24 cellular contexts compared by ENCODE assay signal in the genomic region with DNA sequence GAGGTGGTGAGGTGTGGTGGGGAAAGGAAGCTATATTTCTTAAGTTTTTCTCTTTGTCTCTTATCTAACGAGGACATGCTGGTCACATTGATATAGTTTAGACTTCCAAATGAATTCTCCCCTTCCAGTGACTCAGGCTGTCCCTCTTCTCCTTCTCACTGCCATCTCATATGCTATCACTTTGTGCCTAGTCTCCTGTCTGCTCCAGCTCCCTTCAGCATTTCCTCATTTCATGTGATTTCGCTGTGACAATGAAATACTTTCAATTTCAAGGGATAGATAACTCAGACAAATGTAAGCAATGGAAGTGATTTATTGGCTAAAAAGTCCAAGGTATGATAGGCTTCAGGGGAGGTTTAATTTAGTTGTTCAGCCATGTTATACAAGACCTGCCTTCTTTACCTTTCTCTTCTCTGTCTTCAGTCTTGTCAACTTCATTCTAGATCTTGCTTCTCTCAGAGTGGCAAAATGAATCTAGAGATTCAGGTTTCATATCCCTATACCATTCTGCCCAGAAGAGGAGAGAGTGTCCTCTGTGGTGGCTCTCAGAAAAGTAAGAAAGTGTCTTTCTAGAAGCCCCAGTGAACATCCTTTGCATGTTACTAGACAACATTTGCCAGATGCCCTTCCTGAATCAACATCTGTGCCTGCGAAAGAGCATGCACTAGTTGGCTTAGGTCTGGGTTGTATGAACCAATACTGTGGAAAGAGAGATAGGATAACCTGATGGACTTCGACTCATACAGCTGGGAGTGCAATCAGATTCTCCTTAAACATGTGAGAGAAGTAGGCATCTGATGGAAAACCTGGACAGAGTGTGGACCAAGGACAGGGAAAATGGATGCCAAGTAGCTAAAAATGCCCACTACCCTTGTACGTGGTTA. TPM values are rescaled to one million over a fixed set of nuclear protein-coding genes. Genes with fewer than 3 reads are reported as not detected.
A peak's percentile ranks its signal among the peaks of the same experiment; 100 is the strongest.
DNase-seq lines count a peak whose midpoint lies in the region; ATAC-seq and TF ChIP-seq lines count a peak whose summit lies in the region.
"Had no signal": no experiment of that assay in that cellular context is flagged by ENCODE, and none has a peak within 500 bp of the region (broad histone marks: within the 10 kb centered on the region; RNA-seq: fewer than 3 reads in every experiment).

No MANE protein-coding gene starts in this region.

- H3K79me2 ChIP-seq in OCI-LY7 (ENCODE audit: insufficient read depth, low read depth, low read length) (no peaks in the 10 kb centered on the region), osteoblast (ENCODE audit: insufficient read depth, low read length) (no peaks in the 10 kb centered on the region)

- H2AFZ ChIP-seq in OCI-LY7 (ENCODE audit: low read length) (no peak overlapping the region), osteoblast (ENCODE audit: low read length) (no peak overlapping the region)
- H2AFZ ChIP-seq: GM23338, neural progenitor cell had no signal

- BruUV-seq in OCI-LY7 (replicated peaks; lab: Mats Ljungman, UMichigan) = no TSS peak

- H3K9me2 ChIP-seq in OCI-LY7 (ENCODE audit: insufficient read depth, low read length) = no peaks in the 10 kb centered on the region

- H3K4me1 ChIP-seq in OCI-LY7 (ENCODE audit: insufficient read depth, low read length, poor library complexity, severe bottlenecking) (no peaks in the 10 kb centered on the region), osteoblast (ENCODE audit: insufficient read depth, low read length) (no peaks in the 10 kb centered on the region)
- H3K4me1 ChIP-seq: neural progenitor cell, prostate gland, suprapubic skin had no signal

- peaks cover 19% of the 10 kb centered on the region for H3K27me3 ChIP-seq in osteoblast (ENCODE audit: insufficient read depth, low read length)
- H3K27me3 ChIP-seq: body of pancreas, neural progenitor cell, suprapubic skin had no signal

- no peaks in the 10 kb centered on the region for H3K36me3 ChIP-seq in OCI-LY7 (ENCODE audit: insufficient read depth, low read length)
- no peaks in the 10 kb centered on the region for H3K36me3 ChIP-seq in osteoblast (ENCODE audit: insufficient read depth, low read length)
- H3K36me3 ChIP-seq: neural progenitor cell, prostate gland, suprapubic skin had no signal

- peak; percentile 39 for ATAC-seq in GM19463 (IDR thresholded peaks at IDR 0.05; ENCODE audit: unreplicated experiment)
- ATAC-seq: body of pancreas; effector memory CD8-positive, alpha-beta T cell; esophagus mucosa; GM23338; Panc1 had no signal

- no peak overlapping the region; the same call in 1 of the 2 replicates for H3K4me2 ChIP-seq in OCI-LY7 (ENCODE audit: low read length)
- no peak overlapping the region for H3K4me2 ChIP-seq in osteoblast (ENCODE audit: insufficient read depth, low read length)
- H3K4me2 ChIP-seq: GM23338, neural progenitor cell had no signal

- TF ChIP-seq CTCF in OCI-LY7 (conservative IDR thresholded peaks at IDR 0.05; ENCODE audit: low read length) (no peak), osteoblast (IDR thresholded peaks at IDR 0.05; ENCODE audit: extremely low read depth, low read depth, low read length) (no peak)

- CTCF ChIA-PET in OCI-LY7 (lab: Charles Lee; ENCODE audit: unreplicated experiment) = no interaction called here

- H3K27ac ChIP-seq in OCI-LY7 (ENCODE audit: low read depth, low read length, poor library complexity, severe bottlenecking) = no peak overlapping the region
- no peak overlapping the region for H3K27ac ChIP-seq in osteoblast (ENCODE audit: low read depth, low read length)
- H3K27ac ChIP-seq: body of pancreas, neural progenitor cell, prostate gland, suprapubic skin had no signal

- POLR2A ChIA-PET in OCI-LY7 (lab: Charles Lee) = interaction anchor here (0.7 to 1.2 kb wide), 2 partner anchors 24 to 79 kb away, joined by 3 to 6 read pairs; no protein-coding TSS in a partner anchor

- H3K9me3 ChIP-seq in OCI-LY7 (ENCODE audit: low read length) (peaks cover 7% of the 10 kb centered on the region; the same call in 1 of the 2 replicates), osteoblast (ENCODE audit: low read depth, low read length) (no peaks in the 10 kb centered on the region)
- H3K9me3 ChIP-seq: body of pancreas, prostate gland, suprapubic skin had no signal

- DNase-seq in CD1c-positive myeloid dendritic cell (ENCODE audit: extremely low spot score) = peak; percentile 37
- DNase-seq in OCI-LY7 (ENCODE audit: low spot score) = peak; percentile 14
- DNase-seq in medulla oblongata (ENCODE audit: extremely low spot score) = peak; percentile 41
- DNase-seq in osteoblast (ENCODE audit: insufficient read length, low spot score, missing footprints) = no peak
- no peak for DNase-seq in NCI-H1105 treated with DMSO at 0.1 percent for 48 hours (lab: John Stamatoyannopoulos, UW)
- DNase-seq in NCI-H2107 (lab: John Stamatoyannopoulos, UW) = no peak
- DNase-seq in NCI-H1417 treated with DMSO at 0.1 percent for 48 hours (lab: John Stamatoyannopoulos, UW) = no peak
- DNase-seq: activated effector memory CD4-positive, alpha-beta T cell treated with Interleukin-2 at 50 U/mL for 16 hours; body of pancreas; CD4-positive, alpha-beta memory T cell; DMS 273 treated with DMSO at 0.1 percent for 48 hours; effector memory CD8-positive, alpha-beta T cell; foreskin melanocyte; hippocampal formation; IMR-90; MM.1S; NCI-H2029 had no signal

- intact Hi-C loops in OCI-LY7 (cut with micrococcal nuclease; ENCODE audit: unreplicated experiment) = no loop called here

- no peak overlapping the region for H3K4me3 ChIP-seq in OCI-LY7 (ENCODE audit: low read depth, low read length, poor library complexity, severe bottlenecking)
- H3K4me3 ChIP-seq in osteoblast (ENCODE audit: insufficient read depth, low read length) = no peak overlapping the region
- H3K4me3 ChIP-seq: body of pancreas, GM23338, neural progenitor cell, prostate gland, suprapubic skin had no signal

- H4K20me1 ChIP-seq in OCI-LY7 (ENCODE audit: insufficient read depth, low read length) = no peaks in the 10 kb centered on the region
- H4K20me1 ChIP-seq in osteoblast (ENCODE audit: insufficient read depth, low read length) = no peaks in the 10 kb centered on the region

RNA-seq across cellular contexts. Expression of a gene that starts 29.9 kb away (rescaled TPM):
- 0.26 and 1.9 TPM in 2 replicates for total RNA-seq in OCI-LY7 (2014; rRNA removed; shearing (Covaris generic))
- total RNA-seq in OCI-LY7 (2022) = 0.96 and 1.9 TPM in 2 replicates
- total RNA-seq in osteoblast = 3.5 and 4.3 TPM in 2 replicates

Comparison
In these comparisons a context has a peak if more than half of its experiments do, and no peak if none do; other contexts are left out.
1. DNase-seq: peak in CD1c-positive myeloid dendritic cell (single experiment), OCI-LY7 (single experiment) and medulla oblongata (single experiment); none in osteoblast (single experiment), NCI-H1105 treated with DMSO at 0.1 percent for 48 hours (single experiment), NCI-H2107 (single experiment) and NCI-H1417 treated with DMSO at 0.1 percent for 48 hours (single experiment).